8 cellular contexts compared by ENCODE assay signal in genomic region chr4:140092094-140092820, GRCh38.
A peak's percentile ranks its signal among the peaks of the same experiment; 100 is the strongest.
DNase-seq lines count a peak whose midpoint lies in the region; ATAC-seq, FAIRE-seq and TF ChIP-seq lines count a peak whose summit lies in the region.

No MANE protein-coding gene starts in this region.

- H3K4me1 ChIP-seq in RWPE2 (ENCODE audit: insufficient read depth, poor library complexity, severe bottlenecking) (peaks cover 31% of the 10 kb centered on the region), esophagus squamous epithelium (peaks cover 26 to 66% (median 49%) of the 10 kb centered on the region in 3 donors)

- H3K4me3 ChIP-seq in AG09309 (ENCODE audit: control insufficient read depth, low read depth, low read length) (peak overlapping the region; percentile 23), RWPE2 (ENCODE audit: severe bottlenecking) (no peak overlapping the region), esophagus squamous epithelium (peak overlapping the region; percentile 16 to 63 (median 38))

- TF ChIP-seq CTCF in AG09309 (IDR thresholded peaks at IDR 0.05; ENCODE audit: control insufficient read depth, insufficient read depth, low read depth, low read length, missing control alignments) (no peak), RWPE2 (IDR thresholded peaks at IDR 0.05; ENCODE audit: poor library complexity, severe bottlenecking) (no peak), esophagus squamous epithelium (IDR thresholded peaks at IDR 0.05) (no peak), nephron (IDR thresholded peaks at IDR 0.05; ENCODE audit: unreplicated experiment in 3 of 3) (no peak), GM13977 (IDR thresholded peaks at IDR 0.05; ENCODE audit: extremely low read depth, insufficient read depth, missing control alignments) (no peak)

- in situ Hi-C loops in KBM-7 (cut with MboI; ENCODE audit: low pct_unique_long_range_greater_than_20kb, low sequenced_read_pairs) (no loop called here), ACHN (cut with HindIII; ENCODE audit: low pct_ligation_motif_present, low pct_unique_long_range_greater_than_20kb, low sequenced_read_pairs) (no loop called here), GM13977 (cut with MboI; ENCODE audit: low pct_unique_long_range_greater_than_20kb, low sequenced_read_pairs, unreplicated experiment) (no loop called here)

- H3K36me3 ChIP-seq in RWPE2 (ENCODE audit: low read depth) (no peaks in the 10 kb centered on the region), esophagus squamous epithelium (no peaks in the 10 kb centered on the region)

- H3K27ac Mint-ChIP-seq in nephron, result peak overlapping the region; percentile 26 to 69 (median 40)

- H3K36me3 Mint-ChIP-seq in nephron (ENCODE audit: low read depth), result peaks cover 5% of the 10 kb centered on the region

- H3K9me3 Mint-ChIP-seq in nephron, result no peaks in the 10 kb centered on the region

- H3K4me3 Mint-ChIP-seq in nephron, result peak overlapping the region; percentile 71 to 79 (median 75)

- intact Hi-C loops in esophagus squamous epithelium (cut with DNase I), result no loop called here

- no peak for DNase-seq in AG09309 (ENCODE audit: low read depth)
- peak; percentile 71 for DNase-seq in KBM-7
- no peak for DNase-seq in RWPE2 (ENCODE audit: low spot score)
- no peak for DNase-seq in esophagus squamous epithelium (lab: John Stamatoyannopoulos, UW)
- DNase-seq in frontal cortex (ENCODE audit: low spot score in 2 of 2), result no peak
- no peak for DNase-seq in ACHN
- no peak for DNase-seq in GM13977 (ENCODE audit: low spot score)

- H3K27ac ChIP-seq in RWPE2 (ENCODE audit: poor library complexity, severe bottlenecking), result peak overlapping the region; percentile 0
- H3K27ac ChIP-seq in esophagus squamous epithelium, result peak overlapping the region; percentile 50 to 83 (median 80)

- H3K9me3 ChIP-seq in RWPE2 (ENCODE audit: severe bottlenecking), result no peaks in the 10 kb centered on the region
- no peaks in the 10 kb centered on the region for H3K9me3 ChIP-seq in esophagus squamous epithelium

- peaks cover 54% of the 10 kb centered on the region for H3K4me1 Mint-ChIP-seq in nephron

- ATAC-seq in RWPE2 (ENCODE audit: low read depth), result peak; percentile 55

- H3K27me3 Mint-ChIP-seq in nephron (ENCODE audit: low read depth), result no peaks in the 10 kb centered on the region

- H3K27me3 ChIP-seq in RWPE2 (ENCODE audit: insufficient read depth, poor library complexity, severe bottlenecking) (no peaks in the 10 kb centered on the region), esophagus squamous epithelium (no peaks in the 10 kb centered on the region)

- FAIRE-seq in frontal cortex (lab: Jason Lieb, UNC), result no peak

- WGBS in esophagus squamous epithelium, 2 donors, result 34 to 40% methylated on average over 18 to 19 of the region's 23 CpGs

- no peak for TF ChIP-seq POLR2A in esophagus squamous epithelium (IDR thresholded peaks at IDR 0.05)
